In the genomic region with DNA sequence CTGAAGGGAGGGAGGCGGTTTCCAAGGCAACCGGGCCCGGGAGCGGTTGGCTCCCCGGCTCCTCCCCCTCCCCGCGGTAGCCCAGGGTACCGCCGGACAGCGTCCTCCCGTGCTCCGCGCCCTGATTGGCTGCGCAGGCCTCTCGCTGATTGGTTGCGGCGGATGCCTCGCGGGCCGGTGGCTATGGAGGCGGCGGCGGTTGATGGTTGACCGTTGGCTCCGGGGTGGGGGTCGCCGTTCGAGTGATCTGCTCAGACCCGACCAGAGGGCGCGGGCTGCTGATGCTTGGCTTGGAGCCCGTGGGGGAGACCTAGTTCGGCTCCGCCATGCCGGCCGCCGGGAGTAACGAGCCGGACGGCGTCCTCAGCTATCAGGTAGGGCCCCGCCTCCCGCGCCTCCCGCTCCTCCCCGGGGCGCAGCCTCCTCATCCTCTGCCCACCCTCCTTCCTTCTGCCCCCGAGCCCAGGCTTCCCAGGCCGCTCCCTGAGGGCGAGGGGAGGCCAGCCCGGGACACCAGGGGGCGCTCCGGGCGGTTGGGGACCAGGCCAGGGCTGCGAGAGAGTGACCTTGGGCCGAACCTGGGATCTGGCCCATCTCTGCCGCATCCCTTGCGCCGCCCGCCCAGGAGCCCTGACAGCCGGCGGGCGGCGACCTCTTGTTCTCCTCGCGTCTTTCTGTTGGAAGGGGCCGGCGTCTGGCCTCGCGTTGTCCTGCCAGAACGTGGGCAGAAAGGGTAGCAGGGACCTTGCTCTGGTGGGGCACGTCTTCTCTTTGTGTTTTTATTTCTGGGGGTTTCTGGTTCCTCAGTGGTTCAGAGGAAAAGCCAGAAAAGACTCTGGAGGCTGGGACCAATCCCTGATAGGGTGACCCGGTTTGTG, we compare ENCODE assay signal across 8 cellular contexts. TPM values are rescaled to one million over a fixed set of nuclear protein-coding genes. Genes with fewer than 3 reads are reported as not detected.
DNase-seq lines count a peak whose midpoint lies in the region; ATAC-seq and TF ChIP-seq lines count a peak whose summit lies in the region.

A gene (plus strand): TSS at position 170 of the 878 bp plus-strand sequence. CDS start 157 bp downstream, at position 327.

- CTCF ChIA-PET in HEK293T (lab: Yijun Ruan, JAX) = interaction anchor here (0.7 kb wide), 1 partner anchor 95 kb away, joined by 3 read pairs; no protein-coding TSS in a partner anchor

- WGBS in heart left ventricle, 4 donors = 2 to 4% (median 3%) methylated on average over 39 to 73 of the region's 73 CpGs

- H3K27ac ChIP-seq in SU-DHL-6 (ENCODE audit: low read depth, low read length) = no peak within 1 kb of the TSS
- H3K27ac ChIP-seq in heart left ventricle = no peak within 1 kb of the TSS
- peak within 1 kb of the TSS; percentile 86 for H3K27ac ChIP-seq in parathyroid adenoma
- no peak within 1 kb of the TSS for H3K27ac ChIP-seq in tibial artery

- ATAC-seq in heart left ventricle = peak; percentile 81 to 96 (median 94)

- H3K27me3 ChIP-seq in SU-DHL-6 (ENCODE audit: low read length) (no peaks in the 10 kb centered on the region; the same call in 1 of the 2 replicates), heart left ventricle (peaks cover 0 to 17% (median 0%) of the 10 kb centered on the region in 9 donors), parathyroid adenoma (ENCODE audit: control insufficient read depth, insufficient read depth, low read length) (no peaks in the 10 kb centered on the region), tibial artery (peaks cover 0 to 33% of the 10 kb centered on the region in 2 donors)

- H2AFZ ChIP-seq in SU-DHL-6 (ENCODE audit: low read depth, low read length, severe bottlenecking) = peak within 1 kb of the TSS; percentile 68
- peak within 1 kb of the TSS; percentile 99 for H2AFZ ChIP-seq in parathyroid adenoma

- H3K4me2 ChIP-seq in SU-DHL-6 (ENCODE audit: low read depth, low read length, poor library complexity, severe bottlenecking) (peak within 1 kb of the TSS; percentile 49), parathyroid adenoma (ENCODE audit: low read length) (peak within 1 kb of the TSS; percentile 85)

- no peaks in the 10 kb centered on the region for H3K9me3 ChIP-seq in SU-DHL-6 (ENCODE audit: insufficient read depth, low read length)
- no peaks in the 10 kb centered on the region for H3K9me3 ChIP-seq in heart left ventricle
- H3K9me3 ChIP-seq in parathyroid adenoma (ENCODE audit: control insufficient read depth, low read length) = no peaks in the 10 kb centered on the region
- no peaks in the 10 kb centered on the region for H3K9me3 ChIP-seq in tibial artery

- H3K79me2 ChIP-seq in SU-DHL-6 (ENCODE audit: insufficient read depth, low read length) (no peaks in the 10 kb centered on the region), parathyroid adenoma (no peaks in the 10 kb centered on the region)

- H3K36me3 ChIP-seq in SU-DHL-6 (ENCODE audit: low read length) (no peaks in the 10 kb centered on the region), heart left ventricle (no peaks in the 10 kb centered on the region), parathyroid adenoma (ENCODE audit: control insufficient read depth, insufficient read depth, low read length) (no peaks in the 10 kb centered on the region), tibial artery (no peaks in the 10 kb centered on the region)

- peak; percentile 100 for DNase-seq in GM03348 (ENCODE audit: low spot score)
- peak; percentile 96 for DNase-seq in HEK293T (ENCODE audit: extremely low spot score)
- peak; percentile 65 for DNase-seq in NCI-H1048 (lab: John Stamatoyannopoulos, UW)
- peak; percentile 37 for DNase-seq in activated naive CD8-positive, alpha-beta T cell treated with anti-CD3 and anti-CD28 coated beads, Interleukin-2, amount 50 U/mL, for 16 hours (ENCODE audit: low read depth, low spot score)
- peak; percentile 84 to 90 (median 86) for DNase-seq in heart left ventricle
- peak; percentile 48 to 82 for DNase-seq in tibial artery

- H3K4me3 ChIP-seq in SU-DHL-6 (ENCODE audit: insufficient read depth, low read length, poor library complexity, severe bottlenecking) (peak within 1 kb of the TSS; percentile 43), heart left ventricle (peak within 1 kb of the TSS; percentile 6 to 72 (median 62)), parathyroid adenoma (ENCODE audit: low read depth, low read length) (peak within 1 kb of the TSS; percentile 61), tibial artery (peak within 1 kb of the TSS; percentile 53 to 66)

- intact Hi-C loops in heart left ventricle (cut with DNase I) = loop anchor here (2.0 to 10.0 kb wide), 10 partner anchors 106 to 560 kb away; a partner anchor contains a TSS
- intact Hi-C loops in tibial artery (cut with DNase I; ENCODE audit: low total_unique reads) = no loop called here

- no peaks in the 10 kb centered on the region for H3F3A ChIP-seq in SU-DHL-6 (ENCODE audit: insufficient read depth)

- TF ChIP-seq CTCF in SU-DHL-6 (IDR thresholded peaks at IDR 0.05; ENCODE audit: insufficient read depth, low read length, poor library complexity, severe bottlenecking) = peak; percentile 75
- TF ChIP-seq CTCF in heart left ventricle (IDR thresholded peaks at IDR 0.05) = peak; percentile 51 to 85 (median 74)
- TF ChIP-seq CTCF in parathyroid adenoma (IDR thresholded peaks at IDR 0.05) = peak; percentile 91
- TF ChIP-seq CTCF in tibial artery (IDR thresholded peaks at IDR 0.05) = peak; percentile 41 to 49

- POLR2A ChIA-PET in HEK293T (lab: Yijun Ruan, JAX) = no interaction called here

- H3K4me1 ChIP-seq in heart left ventricle (peaks cover 0 to 12% (median 9%) of the 10 kb centered on the region in 12 donors), parathyroid adenoma (peaks cover 3% of the 10 kb centered on the region), tibial artery (peaks cover 0 to 13% (median 9%) of the 10 kb centered on the region in 4 donors)

- no peaks in the 10 kb centered on the region for H4K20me1 ChIP-seq in SU-DHL-6 (ENCODE audit: low read depth, low read length)

- no peaks in the 10 kb centered on the region for H3K9me2 ChIP-seq in SU-DHL-6 (replicated peaks; ENCODE audit: insufficient read depth, low read length)

- H3K9ac ChIP-seq in SU-DHL-6 (ENCODE audit: low read length) (peak within 1 kb of the TSS; percentile 33), parathyroid adenoma (no peak within 1 kb of the TSS)

- TF ChIP-seq POLR2A in heart left ventricle (IDR thresholded peaks at IDR 0.05) = no peak

TF ChIP-seq in HEK293T, 16 proteins besides CTCF, POLR2A, EP300 and RAD21:
- TF ChIP-seq, protein P1, sequence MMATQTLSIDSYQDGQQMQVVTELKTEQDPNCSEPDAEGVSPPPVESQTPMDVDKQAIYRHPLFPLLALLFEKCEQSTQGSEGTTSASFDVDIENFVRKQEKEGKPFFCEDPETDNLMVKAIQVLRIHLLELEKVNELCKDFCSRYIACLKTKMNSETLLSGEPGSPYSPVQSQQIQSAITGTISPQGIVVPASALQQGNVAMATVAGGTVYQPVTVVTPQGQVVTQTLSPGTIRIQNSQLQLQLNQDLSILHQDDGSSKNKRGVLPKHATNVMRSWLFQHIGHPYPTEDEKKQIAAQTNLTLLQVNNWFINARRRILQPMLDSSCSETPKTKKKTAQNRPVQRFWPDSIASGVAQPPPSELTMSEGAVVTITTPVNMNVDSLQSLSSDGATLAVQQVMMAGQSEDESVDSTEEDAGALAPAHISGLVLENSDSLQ (IDR thresholded peaks at IDR 0.05) = 0 out of 2 replicates have a peak, but pooled peaks have one; percentile 19
- TF ChIP-seq FOXK2 (IDR thresholded peaks at IDR 0.05) = no peak
- TF ChIP-seq TARDBP (IDR thresholded peaks at IDR 0.05) = no peak
- no peak for TF ChIP-seq NFRKB (IDR thresholded peaks at IDR 0.05)

RNA-seq across cellular contexts. Expression of the gene that starts here (rescaled TPM):
- 1 to 10 TPM in 2 of 9 donors, under 1 TPM in 7; 0.13 to 3.6 (median 0.56) TPM for total RNA-seq in heart left ventricle
- under 1 TPM; 0.07 to 0.23 TPM for polyA plus RNA-seq in heart left ventricle

Comparison
In these comparisons a context has a peak if more than half of its experiments do, and no peak if none do; other contexts are left out.
1. DNase-seq: peak in every context shown above with its lines; median percentile 100 in GM03348; 96 in HEK293T; 86 in heart left ventricle; 65 in NCI-H1048; 65 in tibial artery; 37 in activated naive CD8-positive, alpha-beta T cell treated with anti-CD3 and anti-CD28 coated beads, Interleukin-2, amount 50 U/mL, for 16 hours.